In the genomic region with DNA sequence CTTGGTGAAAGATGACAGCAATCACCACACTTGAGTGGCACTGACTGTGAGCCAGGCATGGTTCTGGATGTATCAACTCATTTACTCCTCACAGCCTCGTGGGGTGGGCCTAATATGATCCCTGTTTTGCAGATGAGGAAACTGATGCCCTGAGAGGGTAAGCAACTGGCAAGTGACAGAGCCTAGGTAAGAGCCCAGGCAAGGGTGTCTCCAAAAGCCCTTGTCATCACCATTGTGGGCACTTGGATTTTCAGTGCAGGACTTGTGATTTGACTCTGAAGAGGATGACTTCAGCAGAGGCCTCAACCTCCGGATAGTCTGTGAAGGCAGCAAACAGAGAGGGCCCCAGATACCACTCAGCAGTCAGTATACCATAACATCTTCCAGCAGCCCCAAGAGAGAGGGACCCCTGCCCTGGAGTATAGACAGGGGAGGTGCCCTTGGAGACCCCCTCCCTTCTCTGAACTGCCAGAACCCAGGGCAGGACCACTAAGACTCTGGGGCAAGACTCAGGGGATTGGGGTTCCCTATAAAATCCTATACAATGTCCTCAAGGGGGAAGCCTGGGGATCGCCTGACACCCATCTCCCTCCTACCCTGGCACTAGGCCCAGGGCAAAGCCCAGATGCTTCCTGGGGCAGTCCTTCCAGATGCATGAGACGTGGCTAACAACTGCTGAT, we compare ENCODE assay signal across 1 cellular context.
TF ChIP-seq lines count a peak whose summit lies in the region.

No MANE protein-coding gene starts in this region.

TF ChIP-seq in H1, 55 proteins besides CTCF, POLR2A, EP300 and RAD21:
- no peak for TF ChIP-seq CREB1 (IDR thresholded peaks at IDR 0.05)
- no peak for TF ChIP-seq CBX5 (IDR thresholded peaks at IDR 0.05; ENCODE audit: low read depth, low read length)
- TF ChIP-seq TEAD4 (IDR thresholded peaks at IDR 0.05; ENCODE audit: low read depth, low read length) = no peak
- TF ChIP-seq, protein P1, sequence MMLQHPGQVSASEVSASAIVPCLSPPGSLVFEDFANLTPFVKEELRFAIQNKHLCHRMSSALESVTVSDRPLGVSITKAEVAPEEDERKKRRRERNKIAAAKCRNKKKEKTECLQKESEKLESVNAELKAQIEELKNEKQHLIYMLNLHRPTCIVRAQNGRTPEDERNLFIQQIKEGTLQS (IDR thresholded peaks at IDR 0.05; ENCODE audit: insufficient read depth, low read depth, low read length) = no peak
- no peak for TF ChIP-seq NRF1 (IDR thresholded peaks at IDR 0.05; ENCODE audit: low read depth, low read length)
- TF ChIP-seq SP1 (IDR thresholded peaks at IDR 0.05; ENCODE audit: low read depth, low read length) = no peak
- TF ChIP-seq SP4 (IDR thresholded peaks at IDR 0.05; ENCODE audit: low read length) = no peak
- TF ChIP-seq TCF12 (IDR thresholded peaks at IDR 0.05; ENCODE audit: low read depth, low read length) = no peak
- no peak for TF ChIP-seq CEBPB (IDR thresholded peaks at IDR 0.05; ENCODE audit: low read depth, low read length)
- no peak for TF ChIP-seq USF2 (IDR thresholded peaks at IDR 0.05; ENCODE audit: low read length)
- TF ChIP-seq TAF1 (IDR thresholded peaks at IDR 0.05; ENCODE audit: low read depth, low read length) = no peak
- TF ChIP-seq HDAC6 (IDR thresholded peaks at IDR 0.05; ENCODE audit: low read depth, low read length) = no peak
- no peak for TF ChIP-seq POLR2AphosphoS5 (IDR thresholded peaks at IDR 0.05; ENCODE audit: low read depth, low read length)
- no peak for TF ChIP-seq GTF2F1 (IDR thresholded peaks at IDR 0.05; ENCODE audit: borderline replicate concordance, low read depth, low read length)
- no peak for TF ChIP-seq ZNF274 (IDR thresholded peaks at IDR 0.05; ENCODE audit: borderline replicate concordance, extremely low read depth, low read length)
- TF ChIP-seq RNF2 (IDR thresholded peaks at IDR 0.05; ENCODE audit: borderline replicate concordance, low read depth, low read length, missing control alignments, poor library complexity, severe bottlenecking) = no peak
- TF ChIP-seq POU5F1 (IDR thresholded peaks at IDR 0.05; ENCODE audit: low read depth, low read length) = no peak
